1 cellular context compared by ENCODE assay signal in the genomic region with DNA sequence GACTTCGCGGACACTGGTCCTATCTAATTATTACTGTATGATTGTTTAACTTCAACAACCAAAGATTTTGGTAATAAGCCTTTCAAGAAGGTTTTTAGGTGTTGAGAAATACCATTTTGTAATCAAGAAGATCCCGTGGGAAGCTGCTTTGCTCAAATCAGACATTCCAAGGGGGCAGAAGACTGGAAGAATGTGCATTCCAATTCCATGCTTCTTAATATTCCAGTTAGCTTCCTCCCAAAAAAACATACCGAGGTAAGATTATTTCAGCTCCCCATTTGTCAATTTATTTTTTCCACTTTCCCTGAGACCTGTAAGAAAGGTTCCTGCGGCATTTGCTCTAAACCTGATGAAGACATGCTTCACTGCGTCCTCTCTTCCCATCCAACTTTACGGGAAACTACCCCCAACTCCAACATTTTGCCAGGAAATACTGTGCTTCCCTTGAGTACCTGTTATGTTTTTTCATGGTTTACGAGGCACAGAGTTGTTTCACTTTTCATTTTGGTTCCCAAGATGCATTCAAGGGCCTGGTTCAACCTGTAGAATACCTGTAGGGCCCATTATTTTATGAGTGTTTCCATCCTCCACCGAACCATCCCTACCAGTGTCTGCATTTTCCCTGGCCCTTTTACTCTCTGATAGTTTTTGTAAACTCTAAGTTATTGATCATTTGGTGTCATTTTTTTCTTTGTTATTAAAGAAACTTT.
TF ChIP-seq lines count a peak whose summit lies in the region.

No MANE protein-coding gene starts in this region.

TF ChIP-seq in A549, 52 proteins besides CTCF, POLR2A, EP300 and RAD21 (continued from another document):
- TF ChIP-seq, protein P1, sequence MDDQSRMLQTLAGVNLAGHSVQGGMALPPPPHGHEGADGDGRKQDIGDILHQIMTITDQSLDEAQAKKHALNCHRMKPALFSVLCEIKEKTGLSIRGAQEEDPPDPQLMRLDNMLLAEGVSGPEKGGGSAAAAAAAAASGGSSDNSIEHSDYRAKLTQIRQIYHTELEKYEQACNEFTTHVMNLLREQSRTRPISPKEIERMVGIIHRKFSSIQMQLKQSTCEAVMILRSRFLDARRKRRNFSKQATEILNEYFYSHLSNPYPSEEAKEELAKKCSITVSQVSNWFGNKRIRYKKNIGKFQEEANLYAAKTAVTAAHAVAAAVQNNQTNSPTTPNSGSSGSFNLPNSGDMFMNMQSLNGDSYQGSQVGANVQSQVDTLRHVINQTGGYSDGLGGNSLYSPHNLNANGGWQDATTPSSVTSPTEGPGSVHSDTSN (IDR thresholded peaks at IDR 0.05): no peak
- no peak for TF ChIP-seq JUNB (IDR thresholded peaks at IDR 0.05)
- TF ChIP-seq CBX2 (IDR thresholded peaks at IDR 0.05; ENCODE audit: borderline replicate concordance, low read depth): no peak
